ENCODE assay signal across 12 cellular contexts in the genomic region with DNA sequence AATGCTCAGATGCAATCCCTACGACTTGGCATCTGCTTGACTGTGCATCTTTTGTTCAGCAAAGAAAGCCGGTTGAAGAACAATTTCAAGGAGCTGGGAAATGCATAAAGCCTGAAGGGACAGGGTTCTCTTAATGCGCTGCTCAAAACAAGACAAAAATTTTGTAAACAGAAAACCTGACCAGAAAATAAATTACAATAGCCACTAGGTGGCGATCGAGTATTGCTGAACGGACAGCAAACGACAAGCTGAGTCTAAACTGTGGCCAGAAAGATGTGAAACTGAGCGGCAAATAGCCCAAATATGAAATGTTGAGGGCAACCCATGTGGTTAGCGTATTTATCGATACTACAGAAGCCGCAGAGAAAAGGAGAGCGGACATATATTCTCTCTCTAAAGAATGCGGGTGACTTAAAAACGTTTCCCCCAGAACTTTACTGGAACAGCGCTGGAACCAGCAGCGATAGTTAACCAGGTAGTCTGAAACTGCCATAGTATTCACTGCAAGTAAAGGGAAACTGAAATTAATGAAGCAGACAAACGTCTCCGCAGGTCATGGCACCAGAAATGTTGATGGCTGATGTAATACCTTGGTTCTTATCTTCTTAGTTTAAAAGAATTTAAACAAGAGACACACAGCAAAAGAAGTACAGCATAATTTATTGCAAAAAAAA. TPM values are rescaled to one million over a fixed set of nuclear protein-coding genes. Genes with fewer than 3 reads are reported as not detected.
A peak's percentile ranks its signal among the peaks of the same experiment; 100 is the strongest.
DNase-seq lines count a peak whose midpoint lies in the region; ATAC-seq and TF ChIP-seq lines count a peak whose summit lies in the region.
"Not testable (repeated sequence)": the region's sequence is repeated elsewhere in the genome, so short reads cannot be mapped to it uniquely, and the experiment has no call there.
"Had no signal": no experiment of that assay in that cellular context is flagged by ENCODE, and none has a peak within 500 bp of the region (broad histone marks: within the 10 kb centered on the region; RNA-seq: fewer than 3 reads in every experiment).

No MANE protein-coding gene starts in this region.

- POLR2A ChIA-PET in SK-N-SH (lab: Yijun Ruan, JAX) = not testable (repeated sequence)

- not testable (repeated sequence) for H3K36me3 ChIP-seq in SK-N-SH (replicated peaks in 1 of 2; ENCODE audit: control insufficient read depth in 1 of 2, insufficient read depth in 2 of 2, low read length in 1 of 2)

- H3K4me1 Mint-ChIP-seq in HFFc6 (ENCODE audit: low read depth); activated naive CD8-positive, alpha-beta T cell (ENCODE audit: low read depth); immature natural killer cell; stimulated activated effector memory CD8-positive, alpha-beta T cell treated with anti-CD3 and anti-CD28 coated beads, Interleukin-12 subunit alpha, Interleukin-12 subunit beta, amount 100 ng/mL, for 72 hours: not testable (repeated sequence)

- in situ Hi-C loops in GM13977 (cut with MboI; ENCODE audit: low pct_unique_long_range_greater_than_20kb, low sequenced_read_pairs, unreplicated experiment) = not testable (repeated sequence)

- H3K9me3 ChIP-seq in SK-N-SH = not testable (repeated sequence)

- H3K27ac ChIP-seq in SK-N-SH (ENCODE audit: low read depth in 2 of 2, low read length in 1 of 2) = not testable (repeated sequence)

- H3K4me3 Mint-ChIP-seq in HFFc6; stimulated activated effector memory CD8-positive, alpha-beta T cell treated with anti-CD3 and anti-CD28 coated beads, Interleukin-12 subunit alpha, Interleukin-12 subunit beta, amount 100 ng/mL, for 72 hours: not testable (repeated sequence)
- peak overlapping the region; percentile 35 for H3K4me3 Mint-ChIP-seq in activated naive CD8-positive, alpha-beta T cell
- peak overlapping the region in 4 of 5 donors; percentile 24 to 60 (median 56) for H3K4me3 Mint-ChIP-seq in immature natural killer cell

- CTCF ChIA-PET in SK-N-SH (lab: Yijun Ruan, JAX) = not testable (repeated sequence)

- TF ChIP-seq EP300 in SK-N-SH (IDR thresholded peaks at IDR 0.05; ENCODE audit: borderline replicate concordance in 1 of 2, low read depth in 1 of 2, low read length in 1 of 2) = not testable (repeated sequence)

- TF ChIP-seq RAD21 in SK-N-SH (IDR thresholded peaks at IDR 0.05; ENCODE audit: low read length) = not testable (repeated sequence)

- not testable (repeated sequence) for H3K9ac ChIP-seq in SK-N-SH

- H3K27me3 Mint-ChIP-seq in HFFc6 (ENCODE audit: insufficient read depth); activated naive CD8-positive, alpha-beta T cell; immature natural killer cell (ENCODE audit: low read depth in 3 of 3): not testable (repeated sequence)

- not testable (repeated sequence) for H4K20me1 ChIP-seq in SK-N-SH (ENCODE audit: insufficient read depth)

- not testable (repeated sequence) for H3K4me3 ChIP-seq in SK-N-SH (ENCODE audit: low read depth in 2 of 2, low read length in 1 of 2)

- H2AFZ ChIP-seq in SK-N-SH (ENCODE audit: low read depth) = not testable (repeated sequence)

- 10% methylated on average over 14 of the region's 18 CpGs for WGBS in SK-N-SH (ENCODE audit: low lambda C conversion rate)

- TF ChIP-seq CTCF in GM13977 (IDR thresholded peaks at IDR 0.05; ENCODE audit: extremely low read depth, insufficient read depth, missing control alignments) = peak; percentile 34
- TF ChIP-seq CTCF in HFFc6 (IDR thresholded peaks at IDR 0.05) = peak; percentile 69
- TF ChIP-seq CTCF in SK-N-SH (IDR thresholded peaks at IDR 0.05) = peak; percentile 63

- ATAC-seq in GM19438 (IDR thresholded peaks at IDR 0.05; ENCODE audit: low read depth, unreplicated experiment) (peak; percentile 87), HG03135 (IDR thresholded peaks at IDR 0.05; ENCODE audit: unreplicated experiment) (peak; percentile 80)
- ATAC-seq in stimulated activated effector memory CD8-positive, alpha-beta T cell treated with anti-CD3 and anti-CD28 coated beads, Interleukin-12 subunit alpha, Interleukin-12 subunit beta, amount 100 ng/mL, for 72 hours = peak; percentile 55

- not testable (repeated sequence) for H3F3A ChIP-seq in SK-N-SH (replicated peaks; ENCODE audit: insufficient read depth)

- H3K4me2 ChIP-seq in SK-N-SH = not testable (repeated sequence)

- not testable (repeated sequence) for H3K9me3 Mint-ChIP-seq in HFFc6; activated naive CD8-positive, alpha-beta T cell (ENCODE audit: low read depth); immature natural killer cell; stimulated activated effector memory CD8-positive, alpha-beta T cell treated with anti-CD3 and anti-CD28 coated beads, Interleukin-12 subunit alpha, Interleukin-12 subunit beta, amount 100 ng/mL, for 72 hours

- H3K79me2 ChIP-seq in SK-N-SH (ENCODE audit: insufficient read depth) = not testable (repeated sequence)

- not testable (repeated sequence) for H3K9me2 ChIP-seq in SK-N-SH

- DNase-seq in GM13977 (ENCODE audit: low spot score); HFFc6; SK-N-SH; stimulated activated effector memory CD8-positive, alpha-beta T cell treated with anti-CD3 and anti-CD28 coated beads, Interleukin-12 subunit alpha, Interleukin-12 subunit beta, amount 100 ng/mL, for 72 hours (ENCODE audit: low spot score in 2 of 2): not testable (repeated sequence)
- peak; percentile 34 to 57 (median 43) for DNase-seq in immature natural killer cell

- not testable (repeated sequence) for H3K4me1 ChIP-seq in SK-N-SH (ENCODE audit: control insufficient read depth in 1 of 2, insufficient read depth in 2 of 2, low read depth in 1 of 2, low read length in 1 of 2)

- H3K27ac Mint-ChIP-seq in HFFc6; activated naive CD8-positive, alpha-beta T cell; immature natural killer cell; stimulated activated effector memory CD8-positive, alpha-beta T cell treated with anti-CD3 and anti-CD28 coated beads, Interleukin-12 subunit alpha, Interleukin-12 subunit beta, amount 100 ng/mL, for 72 hours: not testable (repeated sequence)

- H3K36me3 Mint-ChIP-seq in HFFc6 (ENCODE audit: low read depth); activated naive CD8-positive, alpha-beta T cell; immature natural killer cell; stimulated activated effector memory CD8-positive, alpha-beta T cell treated with anti-CD3 and anti-CD28 coated beads, Interleukin-12 subunit alpha, Interleukin-12 subunit beta, amount 100 ng/mL, for 72 hours: not testable (repeated sequence)

- H3K27me3 ChIP-seq in SK-N-SH (ENCODE audit: insufficient read depth) = not testable (repeated sequence)

RNA-seq across cellular contexts. Expression of a gene that starts 20.6 kb away (rescaled TPM):
- total RNA-seq in HFFc6 (2021; fragmentation: NEBNext Ultra II Directional; extraction: Animal tissue kit (Norgen Biotek cat#: 25700)) = not detected
- polyA plus RNA-seq in SK-N-SH (2012; rRNA removed) = not detected in 2 replicates
- polyA plus RNA-seq in SK-N-SH (2012; cell fraction: cytosol; rRNA removed) = not detected in 2 replicates
- not detected in 2 replicates for polyA plus RNA-seq in SK-N-SH (2012; cell fraction: nucleus; rRNA removed)
- polyA plus RNA-seq in immature natural killer cell = not detected
- total RNA-seq: H1, liver, M059J, stomach had no signal
- polyA plus RNA-seq: H1, liver, stomach had no signal
